8 cellular contexts compared by ENCODE assay signal in the genomic region with DNA sequence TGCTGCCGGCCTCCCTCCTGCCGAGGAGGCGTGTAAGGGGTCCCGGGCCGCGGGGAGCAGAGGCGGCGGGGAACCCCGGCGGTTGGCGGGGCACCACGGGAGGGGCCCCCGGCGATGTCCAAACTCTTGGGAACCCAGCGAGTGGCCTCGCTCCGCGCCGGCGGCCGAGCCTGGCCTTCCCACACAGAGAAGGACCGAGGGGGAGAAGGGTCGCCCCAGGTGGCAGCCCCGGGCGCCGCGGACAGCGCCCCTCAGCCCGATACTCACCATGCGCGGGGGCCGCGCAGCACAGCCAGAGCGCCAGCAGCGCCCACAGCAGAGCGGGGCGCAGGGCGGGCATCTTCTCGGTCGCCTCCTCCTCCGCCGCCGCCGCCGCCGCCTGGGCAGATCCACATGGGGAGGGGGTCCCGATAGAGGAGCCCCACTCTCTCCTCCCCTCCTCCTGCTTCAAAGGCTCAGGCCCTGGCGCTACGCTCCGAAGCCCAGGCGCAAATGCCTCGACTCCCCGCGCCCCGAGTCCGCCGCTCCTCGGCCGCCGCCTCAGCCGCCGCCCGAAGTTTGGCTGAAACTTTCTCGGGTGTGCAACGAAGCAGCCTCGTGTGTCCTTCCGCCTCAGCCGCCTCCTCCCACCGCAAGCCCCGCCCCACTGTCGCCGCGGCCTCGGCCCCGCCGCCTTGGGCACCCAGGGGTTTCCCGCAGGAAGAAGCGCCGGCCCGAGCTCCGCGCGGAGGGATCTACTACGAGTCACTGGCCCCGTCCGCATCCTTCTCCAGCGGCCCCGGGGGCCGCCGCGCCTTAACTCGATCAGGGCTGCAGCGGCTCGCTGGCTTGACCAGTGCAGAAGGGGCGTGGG. TPM values are rescaled to one million over a fixed set of nuclear protein-coding genes. Genes with fewer than 3 reads are reported as not detected.
DNase-seq lines count a peak whose midpoint lies in the region; ATAC-seq and TF ChIP-seq lines count a peak whose summit lies in the region.
"Not testable (repeated sequence)": the region's sequence is repeated elsewhere in the genome, so short reads cannot be mapped to it uniquely, and the experiment has no call there.

TSS of gene NOTCH2 (minus strand) at position 596 of the 853 bp plus-strand sequence. CDS start at position 340, 256 bp downstream.

- H4K20me1 ChIP-seq in PC-9 (ENCODE audit: insufficient read depth); osteoblast (ENCODE audit: insufficient read depth, low read length): not testable (repeated sequence)

- not testable (repeated sequence) for H3F3A ChIP-seq in PC-9 (ENCODE audit: insufficient read depth, low read depth)

- not testable (repeated sequence) for H3K27ac Mint-ChIP-seq in Calu3 (ENCODE audit: unreplicated experiment); activated CD4-positive, alpha-beta memory T cell treated with anti-CD3 and anti-CD28 coated beads for 36 hours

- intact Hi-C loops in Calu3 (cut with micrococcal nuclease; ENCODE audit: unreplicated experiment); PC-9 (cut with micrococcal nuclease; ENCODE audit: unreplicated experiment); activated CD4-positive, alpha-beta memory T cell treated with anti-CD3 and anti-CD28 coated beads for 36 hours (cut with micrococcal nuclease); breast epithelium (cut with DNase I; ENCODE audit: low total_unique reads); right cardiac atrium (cut with DNase I): not testable (repeated sequence)

- peak; percentile 60 for ATAC-seq in HG03432 (IDR thresholded peaks at IDR 0.05; ENCODE audit: unreplicated experiment)
- peak; percentile 81 to 87 for ATAC-seq in right cardiac atrium

- not testable (repeated sequence) for H3K4me1 Mint-ChIP-seq in Calu3 (ENCODE audit: low read depth, unreplicated experiment); activated CD4-positive, alpha-beta memory T cell treated with anti-CD3 and anti-CD28 coated beads for 36 hours (ENCODE audit: low read depth)

- under 1% methylated on average over 53 of the region's 95 CpGs for WGBS in right cardiac atrium

- H3K4me3 ChIP-seq in PC-9 = peak within 1 kb of the TSS; percentile 69
- H3K4me3 ChIP-seq in breast epithelium = peak within 1 kb of the TSS; percentile 63 to 86 (median 66)
- H3K4me3 ChIP-seq in right cardiac atrium (ENCODE audit: low read length) = peak within 1 kb of the TSS; percentile 50
- peak within 1 kb of the TSS; percentile 65 for H3K4me3 ChIP-seq in osteoblast (ENCODE audit: insufficient read depth, low read length)

- not testable (repeated sequence) for H3K9me2 ChIP-seq in PC-9 (ENCODE audit: insufficient read depth)

- CTCF ChIA-PET in Calu3 (lab: Charles Lee); PC-9 (lab: Charles Lee); activated CD4-positive, alpha-beta memory T cell treated with anti-CD3 and anti-CD28 coated beads for 36 hours (lab: Charles Lee): not testable (repeated sequence)

- not testable (repeated sequence) for H3K27me3 Mint-ChIP-seq in Calu3 (ENCODE audit: unreplicated experiment); activated CD4-positive, alpha-beta memory T cell treated with anti-CD3 and anti-CD28 coated beads for 36 hours

- not testable (repeated sequence) for TF ChIP-seq CTCF in Calu3 (IDR thresholded peaks at IDR 0.05; ENCODE audit: unreplicated experiment); PC-9 (conservative IDR thresholded peaks at IDR 0.05); breast epithelium (IDR thresholded peaks at IDR 0.05); osteoblast (IDR thresholded peaks at IDR 0.05; ENCODE audit: extremely low read depth, low read depth, low read length)

- H3K4me3 Mint-ChIP-seq in Calu3 (ENCODE audit: low read depth, unreplicated experiment) = peak within 1 kb of the TSS; percentile 57
- peak within 1 kb of the TSS; percentile 60 for H3K4me3 Mint-ChIP-seq in activated CD4-positive, alpha-beta memory T cell treated with anti-CD3 and anti-CD28 coated beads for 36 hours

- not testable (repeated sequence) for H3K9me3 ChIP-seq in PC-9 (ENCODE audit: insufficient read depth, low read depth); breast epithelium; right cardiac atrium (ENCODE audit: control insufficient read depth, low read length); osteoblast (ENCODE audit: low read depth, low read length)

- not testable (repeated sequence) for BruUV-seq in Calu3 (replicated peaks; lab: Mats Ljungman, UMichigan); PC-9 (replicated peaks; lab: Mats Ljungman, UMichigan)

- H3K36me3 ChIP-seq in PC-9 (ENCODE audit: low read depth); breast epithelium; osteoblast (ENCODE audit: insufficient read depth, low read length): not testable (repeated sequence)

- POLR2A ChIA-PET in PC-9 (lab: Charles Lee; ENCODE audit: unreplicated experiment); activated CD4-positive, alpha-beta memory T cell treated with anti-CD3 and anti-CD28 coated beads for 36 hours (lab: Charles Lee): not testable (repeated sequence)

- not testable (repeated sequence) for H3K9me3 Mint-ChIP-seq in Calu3 (ENCODE audit: low read depth, unreplicated experiment); activated CD4-positive, alpha-beta memory T cell treated with anti-CD3 and anti-CD28 coated beads for 36 hours

- H2AFZ ChIP-seq in PC-9 = peak within 1 kb of the TSS; percentile 80
- H2AFZ ChIP-seq in osteoblast (ENCODE audit: low read length) = not testable (repeated sequence)

- H3K27me3 ChIP-seq in PC-9 (ENCODE audit: insufficient read depth, low read depth); breast epithelium; right cardiac atrium (ENCODE audit: control insufficient read depth, insufficient read depth); osteoblast (ENCODE audit: insufficient read depth, low read length): not testable (repeated sequence)

- TF ChIP-seq POLR2A in breast epithelium (IDR thresholded peaks at IDR 0.05) = not testable (repeated sequence)

- peak within 1 kb of the TSS; percentile 62 for H3K4me2 ChIP-seq in PC-9
- H3K4me2 ChIP-seq in osteoblast (ENCODE audit: insufficient read depth, low read length) = not testable (repeated sequence)

- H3K36me3 Mint-ChIP-seq in Calu3 (ENCODE audit: insufficient read depth, unreplicated experiment); activated CD4-positive, alpha-beta memory T cell treated with anti-CD3 and anti-CD28 coated beads for 36 hours: not testable (repeated sequence)

- H3K4me1 ChIP-seq in PC-9 (replicated peaks; ENCODE audit: insufficient read depth); breast epithelium; right cardiac atrium (ENCODE audit: control insufficient read depth, insufficient read depth, low read length); osteoblast (ENCODE audit: insufficient read depth, low read length): not testable (repeated sequence)

- H3K79me2 ChIP-seq in PC-9 (ENCODE audit: low read depth) (peaks cover 29% of the 10 kb centered on the region), osteoblast (ENCODE audit: insufficient read depth, low read length) (peaks cover 18% of the 10 kb centered on the region)

- peak within 1 kb of the TSS; percentile 57 for H3K27ac ChIP-seq in PC-9
- peak within 1 kb of the TSS; percentile 90 to 95 for H3K27ac ChIP-seq in breast epithelium
- H3K27ac ChIP-seq in right cardiac atrium (ENCODE audit: low read length) = peak within 1 kb of the TSS; percentile 68
- H3K27ac ChIP-seq in osteoblast (ENCODE audit: low read depth, low read length) = not testable (repeated sequence)

- DNase-seq in Calu3 (peak; percentile 58), PC-9 (peak; percentile 25 to 82), breast epithelium (ENCODE audit: low spot score in 2 of 2) (peak; percentile 53 to 64), right cardiac atrium (peak; percentile 75 to 88 (median 86))
- DNase-seq in activated CD4-positive, alpha-beta memory T cell treated with anti-CD3 and anti-CD28 coated beads for 36 hours = peak; percentile 82
- DNase-seq in osteoblast (ENCODE audit: insufficient read length, low spot score, missing footprints) = not testable (repeated sequence)
- peak; percentile 41 to 60 for DNase-seq in stimulated activated CD8-positive, alpha-beta memory T cell treated with anti-CD3 and anti-CD28 coated beads, Interleukin-7, amount 100 ng/mL, for 4 hours (ENCODE audit: low read depth in 2 of 2)

RNA-seq across cellular contexts. Expression of gene NOTCH2, which starts in this region (rescaled TPM):
- total RNA-seq in Calu3 (2022) = 72.6 and 79.6 TPM in 2 replicates
- total RNA-seq in PC-9 (2021) = 106 and 120 TPM in 2 replicates
- 10 to 100 TPM; 57.2 to 62.4 TPM for total RNA-seq in activated CD4-positive, alpha-beta memory T cell treated with anti-CD3 and anti-CD28 coated beads for 36 hours
- total RNA-seq in breast epithelium = 100 to 1,000 TPM; 106 to 148 (median 123) TPM
- 10 to 100 TPM; 36.3 to 65.7 (median 42.1) TPM for total RNA-seq in right cardiac atrium
- 6.6 TPM for polyA plus RNA-seq in right cardiac atrium
- 305 and 330 TPM in 2 replicates for total RNA-seq in osteoblast
